In the genomic region with DNA sequence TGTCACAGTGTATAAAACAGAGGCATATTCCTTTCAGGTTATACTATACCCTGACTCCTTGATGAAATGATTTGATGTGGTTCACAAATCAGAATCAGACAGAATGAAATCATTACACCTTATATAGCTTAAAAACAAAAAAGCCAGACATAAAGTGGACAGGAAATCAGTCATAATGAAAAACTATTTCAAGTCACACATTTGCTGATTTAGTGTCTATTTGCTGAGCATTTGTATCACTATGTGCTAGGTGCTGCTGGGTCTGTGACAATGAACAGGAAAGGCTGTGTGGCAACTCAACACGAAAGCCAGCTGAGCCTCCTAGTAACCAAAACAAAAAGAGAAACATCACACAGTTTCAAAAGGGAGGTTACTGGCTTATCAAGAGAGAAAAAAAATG, we compare ENCODE assay signal across 9 cellular contexts.
DNase-seq lines count a peak whose midpoint lies in the region; ATAC-seq lines count a peak whose summit lies in the region.
"Had no signal": no experiment of that assay in that cellular context is flagged by ENCODE, and none has a peak within 500 bp of the region (broad histone marks: within the 10 kb centered on the region; RNA-seq: fewer than 3 reads in every experiment).

No MANE protein-coding gene starts in this region.

- no peaks in the 10 kb centered on the region for H3K36me3 ChIP-seq in MG63

- ATAC-seq in activated CD4-positive, CD25-positive, alpha-beta regulatory T cell treated with anti-CD3 and anti-CD28 coated beads, Interleukin-2, amount 50 U/mL, for 24 hours = peak; percentile 72 to 83
- ATAC-seq in HG02678 (IDR thresholded peaks at IDR 0.05; ENCODE audit: unreplicated experiment) (peak; percentile 91), Right ventricle myocardium superior (ENCODE audit: poor library complexity) (peak; percentile 84)

- H3K27me3 ChIP-seq in MG63 = no peaks in the 10 kb centered on the region

- no peak for DNase-seq in activated CD4-positive, CD25-positive, alpha-beta regulatory T cell treated with anti-CD3 and anti-CD28 coated beads, Interleukin-2, amount 50 U/mL, for 72 hours
- DNase-seq in NOMO-1 (lab: John Stamatoyannopoulos, UW; ENCODE audit: unreplicated experiment in 2 of 2) (peak; percentile 5 to 61), Right ventricle myocardium superior (no peak), MG63 (no peak), NCI-H2227 (lab: John Stamatoyannopoulos, UW; ENCODE audit: unreplicated experiment) (no peak)
- no peak for DNase-seq in stimulated activated naive CD4-positive, alpha-beta T cell (lab: John Stamatoyannopoulos, UW)

- no peak overlapping the region for H3K4me3 ChIP-seq in MG63
- H3K4me3 ChIP-seq: SK-N-MC had no signal

- intact Hi-C loops in Right ventricle myocardium superior (cut with DNase I) = no loop called here

- H3K9me3 ChIP-seq in MG63 = no peaks in the 10 kb centered on the region

Comparison
In these comparisons a context has a peak if more than half of its experiments do, and no peak if none do; other contexts are left out.
1. DNase-seq: peak in NOMO-1 (2 of 2); none in activated CD4-positive, CD25-positive, alpha-beta regulatory T cell treated with anti-CD3 and anti-CD28 coated beads, Interleukin-2, amount 50 U/mL, for 72 hours (single experiment), Right ventricle myocardium superior (single experiment), MG63 (single experiment), stimulated activated naive CD4-positive, alpha-beta T cell (0 of 6) and NCI-H2227 (single experiment).
2. Peak in every context shown above with its lines, with median percentiles within 50 percentile points of each other: ATAC-seq.